In the genomic region with DNA sequence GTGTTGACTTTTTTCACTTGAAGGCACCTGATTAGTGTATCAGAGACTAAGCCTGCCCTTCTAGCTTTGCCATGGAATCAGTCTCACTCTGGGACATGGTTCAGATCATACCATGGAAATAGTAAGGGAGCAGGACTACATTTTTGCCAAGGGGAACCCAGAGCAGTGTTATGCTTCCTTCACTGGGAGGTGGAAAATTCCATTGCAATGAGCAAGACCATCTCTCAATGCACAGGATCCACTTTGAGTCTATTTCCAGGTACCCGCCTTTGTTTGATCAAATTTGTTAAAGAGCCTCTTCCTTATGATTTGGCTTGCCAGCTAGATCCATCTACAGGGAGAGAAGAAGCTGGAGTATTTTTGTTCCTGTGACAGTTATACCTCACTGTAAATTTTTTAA, we compare ENCODE assay signal across 14 cellular contexts.
A peak's percentile ranks its signal among the peaks of the same experiment; 100 is the strongest.
DNase-seq lines count a peak whose midpoint lies in the region; ATAC-seq and TF ChIP-seq lines count a peak whose summit lies in the region.
"Had no signal": no experiment of that assay in that cellular context is flagged by ENCODE, and none has a peak within 500 bp of the region (broad histone marks: within the 10 kb centered on the region; RNA-seq: fewer than 3 reads in every experiment).

No MANE protein-coding gene starts in this region.

- TF ChIP-seq CTCF in RWPE1 (conservative IDR thresholded peaks at IDR 0.05; ENCODE audit: low read depth) = no peak
- TF ChIP-seq CTCF in epithelial cell of esophagus (IDR thresholded peaks at IDR 0.05; ENCODE audit: insufficient read depth, low read depth, low read length, missing control alignments) = no peak
- TF ChIP-seq CTCF in coronary artery (IDR thresholded peaks at IDR 0.05) = no peak

- POLR2A ChIA-PET in RWPE1 (lab: Yijun Ruan, JAX; ENCODE audit: low non-redundant PET) = no interaction called here

- intact Hi-C loops in Right ventricle myocardium inferior (cut with DNase I) = no loop called here

- no peak for ATAC-seq in Right ventricle myocardium inferior
- ATAC-seq: GM12878 had no signal

- H3K27ac ChIP-seq in RWPE1 = no peak overlapping the region
- no peak overlapping the region for H3K27ac ChIP-seq in coronary artery
- H3K27ac ChIP-seq: BLaER1, GM23248 had no signal

- CTCF ChIA-PET in RWPE1 (lab: Yijun Ruan, JAX) = no interaction called here

- DNase-seq in RWPE1 (ENCODE audit: low spot score) (peak; percentile 10), epithelial cell of esophagus (ENCODE audit: low read depth) (peak; percentile 8), kidney tubule cell (ENCODE audit: low spot score) (peak; percentile 70), Right ventricle myocardium inferior (ENCODE audit: missing footprints) (no peak), DMS153 (lab: John Stamatoyannopoulos, UW) (no peak), coronary artery (ENCODE audit: low spot score) (no peak), NCI-H774 (lab: John Stamatoyannopoulos, UW) (no peak)
- DNase-seq: CD4-positive, alpha-beta memory T cell; DMS53; DND-41; GM23248 had no signal

- no peak overlapping the region for H3K4me3 ChIP-seq in epithelial cell of esophagus (ENCODE audit: low read length)
- H3K4me3 ChIP-seq in coronary artery = no peak overlapping the region
- H3K4me3 ChIP-seq: BLaER1, GM12878, GM23248, HAP-1 had no signal

Comparison
In these comparisons a context has a peak if more than half of its experiments do, and no peak if none do; other contexts are left out.
1. DNase-seq: peak in RWPE1 (single experiment), epithelial cell of esophagus (single experiment) and kidney tubule cell (single experiment); none in Right ventricle myocardium inferior (single experiment), DMS153 (single experiment), coronary artery (single experiment) and NCI-H774 (single experiment).